Comparison of ENCODE assay signal across 1 cellular context in the genomic region with DNA sequence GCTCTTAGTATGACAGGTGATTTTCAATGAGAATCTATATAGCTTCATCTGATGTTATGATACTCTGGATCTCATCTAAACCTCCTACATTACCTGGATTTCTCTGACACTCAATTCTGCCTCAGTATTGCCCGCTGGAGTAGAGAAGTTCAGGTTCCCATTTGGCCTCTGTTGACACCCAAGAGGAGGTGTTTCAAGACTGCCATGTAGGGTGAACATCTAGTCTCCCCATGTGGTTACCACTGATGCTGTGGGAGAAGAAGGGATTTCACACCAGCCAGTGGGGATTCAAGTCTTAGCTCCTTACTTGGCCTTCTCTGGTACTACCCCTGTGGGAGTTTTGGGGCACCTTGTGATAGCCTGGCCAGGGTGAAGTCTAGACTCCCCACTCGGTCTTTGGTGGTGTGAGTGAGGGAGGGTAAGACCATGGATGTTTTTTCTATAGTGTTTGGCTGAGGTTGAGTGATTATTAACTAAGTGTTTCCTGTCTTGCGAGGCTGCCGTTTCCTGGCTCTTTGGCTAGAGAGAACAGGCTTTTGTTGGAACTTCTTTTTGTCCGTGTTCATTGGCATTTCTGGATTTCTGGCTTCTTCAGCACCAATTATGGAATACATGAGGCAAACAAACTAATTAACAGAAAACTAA.
TF ChIP-seq lines count a peak whose summit lies in the region.

No MANE protein-coding gene starts in this region.

TF ChIP-seq in SK-N-SH treated with all-trans-retinoic acid at 6 μM for 48 hours, 23 proteins besides CTCF, POLR2A, EP300 and RAD21 (continued from another document):
- TF ChIP-seq, protein P1, sequence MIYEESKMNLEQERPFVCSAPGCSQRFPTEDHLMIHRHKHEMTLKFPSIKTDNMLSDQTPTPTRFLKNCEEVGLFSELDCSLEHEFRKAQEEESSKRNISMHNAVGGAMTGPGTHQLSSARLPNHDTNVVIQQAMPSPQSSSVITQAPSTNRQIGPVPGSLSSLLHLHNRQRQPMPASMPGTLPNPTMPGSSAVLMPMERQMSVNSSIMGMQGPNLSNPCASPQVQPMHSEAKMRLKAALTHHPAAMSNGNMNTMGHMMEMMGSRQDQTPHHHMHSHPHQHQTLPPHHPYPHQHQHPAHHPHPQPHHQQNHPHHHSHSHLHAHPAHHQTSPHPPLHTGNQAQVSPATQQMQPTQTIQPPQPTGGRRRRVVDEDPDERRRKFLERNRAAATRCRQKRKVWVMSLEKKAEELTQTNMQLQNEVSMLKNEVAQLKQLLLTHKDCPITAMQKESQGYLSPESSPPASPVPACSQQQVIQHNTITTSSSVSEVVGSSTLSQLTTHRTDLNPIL (CRISPR knock-in tag; IDR thresholded peaks at IDR 0.05; ENCODE audit: low read depth) = no peak
- TF ChIP-seq ZNF565 (CRISPR knock-in tag; conservative IDR thresholded peaks at IDR 0.05; ENCODE audit: low read depth) (no peak), TCF4 (CRISPR knock-in tag; IDR thresholded peaks at IDR 0.05; ENCODE audit: borderline replicate concordance) (no peak)
TF ChIP-seq in SK-N-SH treated with all-trans-retinoic acid at 6 μM for 48 hours: peak in this region for 0.
